Comparison of ENCODE assay signal across 12 cellular contexts in genomic region chr3:191388823-191389222, GRCh38. TPM values are rescaled to one million over a fixed set of nuclear protein-coding genes. Genes with fewer than 3 reads are reported as not detected.
DNase-seq lines count a peak whose midpoint lies in the region; ATAC-seq and TF ChIP-seq lines count a peak whose summit lies in the region.
"Had no signal": no experiment of that assay in that cellular context is flagged by ENCODE, and none has a peak within 500 bp of the region (broad histone marks: within the 10 kb centered on the region; RNA-seq: fewer than 3 reads in every experiment).

No MANE protein-coding gene starts in this region.

- peak in 7 of 9 donors; percentile 21 to 53 (median 41) for TF ChIP-seq CTCF in heart right ventricle (IDR thresholded peaks at IDR 0.05)
- TF ChIP-seq CTCF in Peyer's patch (IDR thresholded peaks at IDR 0.05), result peak in 4 of 6 experiments; percentile 4 to 26 (median 16)
- peak; percentile 44 for TF ChIP-seq CTCF in fibroblast of villous mesenchyme (IDR thresholded peaks at IDR 0.05; ENCODE audit: insufficient read depth, low read depth, low read length)
- TF ChIP-seq CTCF in type B pancreatic cell (conservative IDR thresholded peaks at IDR 0.05), result peak; percentile 58
- TF ChIP-seq CTCF in omental fat pad (IDR thresholded peaks at IDR 0.05), result no peak

- no peaks in the 10 kb centered on the region for H3K27me3 ChIP-seq in heart right ventricle
- no peaks in the 10 kb centered on the region for H3K27me3 ChIP-seq in Peyer's patch
- H3K27me3 ChIP-seq in naive thymus-derived CD4-positive, alpha-beta T cell (ENCODE audit: control insufficient read depth in 2 of 2, insufficient read depth in 2 of 2, low read length in 2 of 2), result no peaks in the 10 kb centered on the region
- H3K27me3 ChIP-seq: BLaER1 had no signal

- ATAC-seq in heart right ventricle, result no peak
- no peak for ATAC-seq in left cardiac atrium
- no peak for ATAC-seq in naive thymus-derived CD4-positive, alpha-beta T cell
- ATAC-seq in HG03108 (IDR thresholded peaks at IDR 0.05; ENCODE audit: unreplicated experiment), result no peak
- no peak for ATAC-seq in omental fat pad (ENCODE audit: low FRiP score)

- no peak overlapping the region for H3K4me3 Mint-ChIP-seq in type B pancreatic cell
- no peak overlapping the region for H3K4me3 Mint-ChIP-seq in naive thymus-derived CD4-positive, alpha-beta T cell
- H3K4me3 Mint-ChIP-seq: brain had no signal

- intact Hi-C loops in heart right ventricle (cut with DNase I) (loop anchor here in 6 of 10 donors (5.0 to 10.0 kb wide), 5 partner anchors 54 to 254 kb away; partner anchors contain the start of gene UTS2B (in 1 of the 6)), left cardiac atrium (cut with DNase I) (loop anchor here in 1 of 2 donors (10.0 kb wide), 2 partner anchors 144 to 254 kb away; no protein-coding TSS in a partner anchor)
- intact Hi-C loops in naive thymus-derived CD4-positive, alpha-beta T cell (cut with micrococcal nuclease), result loop anchor here in 1 of 2 donors (2.0 kb wide), 1 partner anchor 144 kb away; no protein-coding TSS in a partner anchor

- no peak overlapping the region for H3K4me3 ChIP-seq in heart right ventricle
- no peak overlapping the region for H3K4me3 ChIP-seq in Peyer's patch
- no peak overlapping the region for H3K4me3 ChIP-seq in fibroblast of villous mesenchyme (ENCODE audit: low read depth, low read length)
- no peak overlapping the region for H3K4me3 ChIP-seq in naive thymus-derived CD4-positive, alpha-beta T cell (ENCODE audit: low read length)
- H3K4me3 ChIP-seq: BLaER1 had no signal

- DNase-seq in heart right ventricle (no peak), left cardiac atrium (no peak), Peyer's patch (no peak), fibroblast of villous mesenchyme (ENCODE audit: low read depth) (no peak), type B pancreatic cell (ENCODE audit: extremely low spot score, unreplicated experiment) (no peak), omental fat pad (ENCODE audit: low spot score) (no peak)
- no peak for DNase-seq in naive thymus-derived CD4-positive, alpha-beta T cell
- DNase-seq: NCI-H146 had no signal

- H3K27ac ChIP-seq in heart right ventricle, result no peak overlapping the region
- no peak overlapping the region for H3K27ac ChIP-seq in Peyer's patch
- no peak overlapping the region for H3K27ac ChIP-seq in naive thymus-derived CD4-positive, alpha-beta T cell (ENCODE audit: low read depth, low read length)
- H3K27ac ChIP-seq: BLaER1 had no signal

- POLR2A ChIA-PET in naive thymus-derived CD4-positive, alpha-beta T cell (lab: Charles Lee), result no interaction called here

- H3K4me1 ChIP-seq in heart right ventricle (peaks cover 0 to 9% (median 0%) of the 10 kb centered on the region in 9 donors), Peyer's patch (no peaks in the 10 kb centered on the region)
- no peaks in the 10 kb centered on the region for H3K4me1 ChIP-seq in naive thymus-derived CD4-positive, alpha-beta T cell (ENCODE audit: control insufficient read depth in 2 of 2, insufficient read depth in 2 of 2, low read length in 2 of 2)
- H3K4me1 ChIP-seq: BLaER1 had no signal

- WGBS in heart right ventricle, 2 donors, result 72 to 78% methylated on average over 1 of the region's 1 CpG

- no peak for TF ChIP-seq POLR2A in Peyer's patch (IDR thresholded peaks at IDR 0.05)

- no peaks in the 10 kb centered on the region for H3K9me3 Mint-ChIP-seq in type B pancreatic cell
- H3K9me3 Mint-ChIP-seq in naive thymus-derived CD4-positive, alpha-beta T cell, result peaks cover 0 to 1% (median 0%) of the 10 kb centered on the region in 11 donors

- H3K27me3 Mint-ChIP-seq in type B pancreatic cell, result no peaks in the 10 kb centered on the region
- no peaks in the 10 kb centered on the region for H3K27me3 Mint-ChIP-seq in naive thymus-derived CD4-positive, alpha-beta T cell
- H3K27me3 Mint-ChIP-seq: brain had no signal

- H3K9me3 ChIP-seq in heart right ventricle, result no peaks in the 10 kb centered on the region
- H3K9me3 ChIP-seq in Peyer's patch, result no peaks in the 10 kb centered on the region
- H3K9me3 ChIP-seq in naive thymus-derived CD4-positive, alpha-beta T cell (ENCODE audit: control insufficient read depth in 2 of 3, low read length in 3 of 3), result no peaks in the 10 kb centered on the region
- H3K9me3 ChIP-seq: BLaER1 had no signal

- H3K36me3 ChIP-seq in heart right ventricle, result peaks cover 0 to 76% (median 7%) of the 10 kb centered on the region in 9 donors
- peaks cover 0 to 12% (median 0%) of the 10 kb centered on the region in 3 donors for H3K36me3 ChIP-seq in Peyer's patch
- no peaks in the 10 kb centered on the region for H3K36me3 ChIP-seq in naive thymus-derived CD4-positive, alpha-beta T cell (ENCODE audit: control insufficient read depth in 2 of 3, insufficient read depth in 3 of 3, low read length in 3 of 3)

- CTCF ChIA-PET in naive thymus-derived CD4-positive, alpha-beta T cell (lab: Charles Lee), result no interaction called here

- no peaks in the 10 kb centered on the region for H3K4me1 Mint-ChIP-seq in type B pancreatic cell (ENCODE audit: unreplicated experiment)
- H3K4me1 Mint-ChIP-seq in naive thymus-derived CD4-positive, alpha-beta T cell, result no peaks in the 10 kb centered on the region

- H3K27ac Mint-ChIP-seq in type B pancreatic cell, result no peak overlapping the region
- H3K27ac Mint-ChIP-seq in naive thymus-derived CD4-positive, alpha-beta T cell, result no peak overlapping the region
- H3K27ac Mint-ChIP-seq: brain had no signal

- peaks cover 50% of the 10 kb centered on the region for H3K36me3 Mint-ChIP-seq in type B pancreatic cell
- peaks cover 0 to 3% (median 0%) of the 10 kb centered on the region in 5 donors for H3K36me3 Mint-ChIP-seq in naive thymus-derived CD4-positive, alpha-beta T cell

RNA-seq across cellular contexts. Expression of gene UTS2B, which starts 58.5 kb away (rescaled TPM):
- total RNA-seq in heart right ventricle, result under 1 TPM in 5 of 10 donors, not detected in 5; 0.10 to 0.53 (median 0.43) TPM
- under 1 TPM; 0.16 to 0.22 TPM for polyA plus RNA-seq in heart right ventricle
- total RNA-seq in left cardiac atrium, result under 1 TPM in 1 of 2 donors, not detected in 1; 0.24 TPM
- total RNA-seq in Peyer's patch, result 1 to 10 TPM in 2 of 4 donors, not detected in 2; 1.9 to 6.6 TPM
- 0.64 and 0.86 TPM in 2 replicates for total RNA-seq in fibroblast of villous mesenchyme
- total RNA-seq in type B pancreatic cell (ENCODE audit: low replicate concordance), result 0.58 TPM in 1 of 2 replicates, not detected in the other
- total RNA-seq in naive thymus-derived CD4-positive, alpha-beta T cell, result under 1 TPM in 1 of 5 experiments, not detected in 4; 0.34 TPM
- polyA plus RNA-seq in naive thymus-derived CD4-positive, alpha-beta T cell, result not detected
- total RNA-seq in omental fat pad, result 1 to 10 TPM in 2 of 4 donors, under 1 TPM in 2; 0.24 to 1.3 (median 1.00) TPM
- total RNA-seq: skeletal muscle tissue had no signal

RNA-seq across cellular contexts. Expression of gene CCDC50, which starts 59.6 kb away (rescaled TPM):
- total RNA-seq in heart right ventricle, result 10 to 100 TPM; 39.5 to 58.8 (median 51.2) TPM
- polyA plus RNA-seq in heart right ventricle, result 10 to 100 TPM; 14.3 to 37.7 TPM
- total RNA-seq in left cardiac atrium, result 10 to 100 TPM; 53.1 to 69.0 TPM
- 100 to 1,000 TPM in 2 of 4 donors, 10 to 100 TPM in 2; 68.1 to 201 (median 106) TPM for total RNA-seq in Peyer's patch
- 102 and 107 TPM in 2 replicates for total RNA-seq in fibroblast of villous mesenchyme
- total RNA-seq in type B pancreatic cell (ENCODE audit: low replicate concordance), result 47.4 and 76.2 TPM in 2 replicates
- 10 to 100 TPM in 2 of 5 experiments, 1 to 10 TPM in 2, under 1 TPM in 1; 0.92 to 17.9 (median 6.2) TPM for total RNA-seq in naive thymus-derived CD4-positive, alpha-beta T cell
- 1 to 10 TPM in 1 of 2 donors, under 1 TPM in 1; 0.92 to 1.5 TPM for polyA plus RNA-seq in naive thymus-derived CD4-positive, alpha-beta T cell
- total RNA-seq in omental fat pad, result 100 to 1,000 TPM in 3 of 4 donors, 10 to 100 TPM in 1; 93.3 to 182 (median 125) TPM

Comparison
In these comparisons a context has a peak if more than half of its experiments do, and no peak if none do; other contexts are left out.
1. CTCF ChIP-seq: peak in heart right ventricle (7 of 9), Peyer's patch (4 of 6), fibroblast of villous mesenchyme (single experiment) and type B pancreatic cell (single experiment); none in omental fat pad (0 of 3).